ENCODE assay signal across 2 cellular contexts in the genomic region with DNA sequence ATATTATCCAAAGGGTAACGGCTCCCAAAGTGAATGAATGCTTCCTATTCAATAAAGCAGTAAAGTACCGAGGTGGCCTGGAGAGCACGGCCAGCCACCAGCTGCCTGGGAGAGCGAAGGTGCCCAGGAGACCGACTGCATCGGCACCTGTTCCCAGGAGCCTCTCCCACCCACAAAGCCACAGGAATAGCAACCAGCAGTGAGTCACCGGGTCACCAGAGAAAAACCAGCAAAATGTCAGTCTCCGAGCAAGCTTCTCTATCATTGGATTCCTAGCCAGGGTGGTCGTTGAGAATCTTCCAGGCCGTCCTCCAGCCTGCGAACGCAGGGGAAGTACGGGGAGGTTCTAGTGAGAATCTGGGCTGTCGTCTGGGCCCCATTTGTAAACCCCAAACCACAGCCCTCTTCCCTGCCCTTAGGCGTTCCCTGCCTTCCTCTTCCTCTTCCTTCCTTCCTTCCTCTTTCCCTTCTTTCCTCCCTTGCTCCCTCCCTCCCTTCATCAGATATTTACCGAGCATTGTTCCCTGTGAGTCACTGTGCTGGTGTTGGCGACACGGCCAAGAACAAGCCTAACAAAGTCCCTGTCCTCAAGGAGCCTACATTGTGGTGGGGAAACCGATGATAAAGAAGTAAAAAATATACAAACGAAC.
TF ChIP-seq lines count a peak whose summit lies in the region.

No MANE protein-coding gene starts in this region.

TF ChIP-seq in GM23338, 12 proteins besides CTCF, POLR2A, EP300 and RAD21 (continues in another document):
- TF ChIP-seq EZH2 (IDR thresholded peaks at IDR 0.05; ENCODE audit: low read depth, unreplicated experiment) (no peak), CREB1 (CRISPR knock-in tag; IDR thresholded peaks at IDR 0.05; ENCODE audit: low read depth) (no peak), EZH2phosphoT487 (IDR thresholded peaks at IDR 0.05; ENCODE audit: unreplicated experiment) (no peak), ZNF331 (CRISPR knock-in tag; IDR thresholded peaks at IDR 0.05; ENCODE audit: low read depth) (no peak), STAT1 (IDR thresholded peaks at IDR 0.05; ENCODE audit: unreplicated experiment) (no peak), POLR2AphosphoS5 (IDR thresholded peaks at IDR 0.05; ENCODE audit: low read depth) (no peak)
- TF ChIP-seq, protein P1, sequence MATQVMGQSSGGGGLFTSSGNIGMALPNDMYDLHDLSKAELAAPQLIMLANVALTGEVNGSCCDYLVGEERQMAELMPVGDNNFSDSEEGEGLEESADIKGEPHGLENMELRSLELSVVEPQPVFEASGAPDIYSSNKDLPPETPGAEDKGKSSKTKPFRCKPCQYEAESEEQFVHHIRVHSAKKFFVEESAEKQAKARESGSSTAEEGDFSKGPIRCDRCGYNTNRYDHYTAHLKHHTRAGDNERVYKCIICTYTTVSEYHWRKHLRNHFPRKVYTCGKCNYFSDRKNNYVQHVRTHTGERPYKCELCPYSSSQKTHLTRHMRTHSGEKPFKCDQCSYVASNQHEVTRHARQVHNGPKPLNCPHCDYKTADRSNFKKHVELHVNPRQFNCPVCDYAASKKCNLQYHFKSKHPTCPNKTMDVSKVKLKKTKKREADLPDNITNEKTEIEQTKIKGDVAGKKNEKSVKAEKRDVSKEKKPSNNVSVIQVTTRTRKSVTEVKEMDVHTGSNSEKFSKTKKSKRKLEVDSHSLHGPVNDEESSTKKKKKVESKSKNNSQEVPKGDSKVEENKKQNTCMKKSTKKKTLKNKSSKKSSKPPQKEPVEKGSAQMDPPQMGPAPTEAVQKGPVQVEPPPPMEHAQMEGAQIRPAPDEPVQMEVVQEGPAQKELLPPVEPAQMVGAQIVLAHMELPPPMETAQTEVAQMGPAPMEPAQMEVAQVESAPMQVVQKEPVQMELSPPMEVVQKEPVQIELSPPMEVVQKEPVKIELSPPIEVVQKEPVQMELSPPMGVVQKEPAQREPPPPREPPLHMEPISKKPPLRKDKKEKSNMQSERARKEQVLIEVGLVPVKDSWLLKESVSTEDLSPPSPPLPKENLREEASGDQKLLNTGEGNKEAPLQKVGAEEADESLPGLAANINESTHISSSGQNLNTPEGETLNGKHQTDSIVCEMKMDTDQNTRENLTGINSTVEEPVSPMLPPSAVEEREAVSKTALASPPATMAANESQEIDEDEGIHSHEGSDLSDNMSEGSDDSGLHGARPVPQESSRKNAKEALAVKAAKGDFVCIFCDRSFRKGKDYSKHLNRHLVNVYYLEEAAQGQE (IDR thresholded peaks at IDR 0.05; ENCODE audit: unreplicated experiment) = no peak
- TF ChIP-seq, protein P2, sequence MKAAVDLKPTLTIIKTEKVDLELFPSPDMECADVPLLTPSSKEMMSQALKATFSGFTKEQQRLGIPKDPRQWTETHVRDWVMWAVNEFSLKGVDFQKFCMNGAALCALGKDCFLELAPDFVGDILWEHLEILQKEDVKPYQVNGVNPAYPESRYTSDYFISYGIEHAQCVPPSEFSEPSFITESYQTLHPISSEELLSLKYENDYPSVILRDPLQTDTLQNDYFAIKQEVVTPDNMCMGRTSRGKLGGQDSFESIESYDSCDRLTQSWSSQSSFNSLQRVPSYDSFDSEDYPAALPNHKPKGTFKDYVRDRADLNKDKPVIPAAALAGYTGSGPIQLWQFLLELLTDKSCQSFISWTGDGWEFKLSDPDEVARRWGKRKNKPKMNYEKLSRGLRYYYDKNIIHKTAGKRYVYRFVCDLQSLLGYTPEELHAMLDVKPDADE (IDR thresholded peaks at IDR 0.05) = no peak

TF ChIP-seq in H1, 55 proteins besides CTCF, POLR2A, EP300 and RAD21:
- TF ChIP-seq TEAD4 (IDR thresholded peaks at IDR 0.05; ENCODE audit: low read depth, low read length) = no peak
- TF ChIP-seq TAF7 (optimal IDR thresholded peaks at IDR 0.05; ENCODE audit: borderline replicate concordance, low read depth, low read length) = no peak
